Comparison of ENCODE assay signal across 7 cellular contexts in genomic region chr11:88338223-88338661, GRCh38. TPM values are rescaled to one million over a fixed set of nuclear protein-coding genes. Genes with fewer than 3 reads are reported as not detected.
DNase-seq lines count a peak whose midpoint lies in the region; ATAC-seq and TF ChIP-seq lines count a peak whose summit lies in the region.

No MANE protein-coding gene starts in this region.

- H3K9ac ChIP-seq in neuronal stem cell (ENCODE audit: low read depth, low read length, poor library complexity): no peak overlapping the region

- no peak overlapping the region for H3K23ac ChIP-seq in neuronal stem cell (ENCODE audit: low read depth, low read length, poor library complexity)

- intact Hi-C loops in OCI-LY7 (cut with micrococcal nuclease; ENCODE audit: unreplicated experiment): loop anchor here (5.0 to 10.0 kb wide), 5 partner anchors 504 to 1301 kb away; partner anchors contain the start of gene TMEM135

- TF ChIP-seq CTCF in OCI-LY7 (conservative IDR thresholded peaks at IDR 0.05; ENCODE audit: low read length) (no peak), foreskin keratinocyte (conservative IDR thresholded peaks at IDR 0.05) (no peak)

- POLR2A ChIA-PET in OCI-LY7 (lab: Charles Lee): interaction anchor here (0.6 to 4.1 kb wide), 4 partner anchors 8 to 508 kb away, joined by 3 to 25 read pairs (median 8); no protein-coding TSS in a partner anchor

- H3K79me1 ChIP-seq in neuronal stem cell (ENCODE audit: low read depth, low read length): no peaks in the 10 kb centered on the region

- H4K8ac ChIP-seq in neuronal stem cell (ENCODE audit: low read depth, low read length): no peak overlapping the region

- H4K91ac ChIP-seq in neuronal stem cell (ENCODE audit: low read depth, low read length, poor library complexity): no peak overlapping the region

- H3K36me3 ChIP-seq in OCI-LY7 (ENCODE audit: insufficient read depth, low read length) (peaks cover 27% of the 10 kb centered on the region), neuronal stem cell (replicated peaks in 1 of 2; ENCODE audit: control insufficient read depth in 2 of 2, insufficient read depth in 2 of 2, low read length in 2 of 2) (peaks cover 0 to 20% of the 10 kb centered on the region in 2 donors)

- ATAC-seq in GM18519 (IDR thresholded peaks at IDR 0.05; ENCODE audit: low FRiP score, unreplicated experiment): peak; percentile 48
- peak; percentile 23 for ATAC-seq in HG03066 (IDR thresholded peaks at IDR 0.05; ENCODE audit: low read depth, unreplicated experiment)
- peak; percentile 74 for ATAC-seq in foreskin keratinocyte

- H3K27me3 ChIP-seq in foreskin keratinocyte (no peaks in the 10 kb centered on the region), neuronal stem cell (ENCODE audit: control insufficient read depth in 3 of 3, insufficient read depth in 3 of 3, low read depth in 1 of 3, low read length in 3 of 3) (no peaks in the 10 kb centered on the region)

- H2AK5ac ChIP-seq in neuronal stem cell (ENCODE audit: low read depth, low read length): no peak overlapping the region

- CTCF ChIA-PET in OCI-LY7 (lab: Charles Lee; ENCODE audit: unreplicated experiment): interaction anchor here (0.6 to 1.2 kb wide), 3 partner anchors 9 to 861 kb away, joined by 3 to 4 read pairs (median 3); no protein-coding TSS in a partner anchor

- H2BK120ac ChIP-seq in neuronal stem cell (ENCODE audit: low read depth, low read length): no peak overlapping the region

- H3K79me2 ChIP-seq in OCI-LY7 (ENCODE audit: insufficient read depth, low read depth, low read length): peaks cover 42% of the 10 kb centered on the region

- no peak overlapping the region for H3K14ac ChIP-seq in neuronal stem cell (ENCODE audit: low read length)

- peak overlapping the region; percentile 92 for H3K4me3 ChIP-seq in OCI-LY7 (ENCODE audit: low read depth, low read length, poor library complexity, severe bottlenecking)
- H3K4me3 ChIP-seq in neuronal stem cell (ENCODE audit: low read length in 2 of 2): peak overlapping the region; percentile 62 to 85

- no peak overlapping the region for H2BK12ac ChIP-seq in neuronal stem cell (ENCODE audit: low read length)

- TSS peak; percentile 84 for BruUV-seq in OCI-LY7 (replicated peaks; lab: Mats Ljungman, UMichigan)

- peaks cover 5% of the 10 kb centered on the region; the same call in 1 of the 2 replicates for H4K20me1 ChIP-seq in OCI-LY7 (ENCODE audit: insufficient read depth, low read length)

- no peak overlapping the region for H3K18ac ChIP-seq in neuronal stem cell (ENCODE audit: low read length)

- peak overlapping the region; percentile 82 for H3K27ac ChIP-seq in OCI-LY7 (ENCODE audit: low read depth, low read length, poor library complexity, severe bottlenecking)
- H3K27ac ChIP-seq in foreskin keratinocyte: peak overlapping the region; percentile 95
- no peak overlapping the region for H3K27ac ChIP-seq in neuronal stem cell (replicated peaks; ENCODE audit: low read length)

- H3K4ac ChIP-seq in neuronal stem cell (ENCODE audit: low read length): no peak overlapping the region

- H3K9me2 ChIP-seq in OCI-LY7 (ENCODE audit: insufficient read depth, low read length): no peaks in the 10 kb centered on the region

- H3K4me1 ChIP-seq in OCI-LY7 (ENCODE audit: insufficient read depth, low read length, poor library complexity, severe bottlenecking): peaks cover 34% of the 10 kb centered on the region
- peaks cover 34% of the 10 kb centered on the region for H3K4me1 ChIP-seq in foreskin keratinocyte
- peaks cover 2 to 3% of the 10 kb centered on the region in 2 donors for H3K4me1 ChIP-seq in neuronal stem cell (ENCODE audit: control insufficient read depth in 2 of 2, insufficient read depth in 1 of 2, low read depth in 1 of 2, low read length in 2 of 2)

- no peaks in the 10 kb centered on the region; the same call in 1 of the 2 replicates for H3K9me3 ChIP-seq in OCI-LY7 (ENCODE audit: low read length)
- H3K9me3 ChIP-seq in neuronal stem cell (replicated peaks in 1 of 2; ENCODE audit: control insufficient read depth in 2 of 2, insufficient read depth in 1 of 2, low read depth in 1 of 2, low read length in 2 of 2): no peaks in the 10 kb centered on the region

- DNase-seq in OCI-LY7 (ENCODE audit: low spot score): peak; percentile 72
- DNase-seq in activated T-cell treated with anti-CD3 and anti-CD28 coated beads, Interleukin-2, amount 50 U/mL, for 48 hours: peak; percentile 63 to 65
- peak; percentile 67 to 83 for DNase-seq in foreskin keratinocyte
- DNase-seq in neuronal stem cell (ENCODE audit: low spot score): no peak
- peak; percentile 60 for DNase-seq in ureter (ENCODE audit: low spot score)

- H2BK5ac ChIP-seq in neuronal stem cell (ENCODE audit: low read length): no peak overlapping the region

- peak overlapping the region; percentile 87 for H3K4me2 ChIP-seq in OCI-LY7 (ENCODE audit: low read length)
- peak overlapping the region; percentile 84 for H3K4me2 ChIP-seq in neuronal stem cell (ENCODE audit: insufficient read depth, low read length, poor library complexity, severe bottlenecking)

- peak overlapping the region; percentile 88 for H2AFZ ChIP-seq in OCI-LY7 (ENCODE audit: low read length)
- H2AFZ ChIP-seq in neuronal stem cell (ENCODE audit: low read length): peak overlapping the region; percentile 95

- no peak overlapping the region for H2BK15ac ChIP-seq in neuronal stem cell (ENCODE audit: low read length)

- WGBS in neuronal stem cell (ENCODE audit: extremely low coverage in 2 of 2, insufficient read length in 2 of 2, insufficient replicate concordance in 1 of 2), 2 donors: no CpG with 5 or more reads among the region's 8 CpGs

RNA-seq across cellular contexts. Expression of gene CTSC, which starts 0.7 kb away (rescaled TPM):
- total RNA-seq in OCI-LY7 (2014; rRNA removed; shearing (Covaris generic)): 60.5 and 78.2 TPM in 2 replicates
- total RNA-seq in OCI-LY7 (2022): 84.1 and 90.3 TPM in 2 replicates
- total RNA-seq in foreskin keratinocyte: 372 and 455 TPM in 2 replicates
- 355 and 470 TPM in 2 replicates for polyA plus RNA-seq in foreskin keratinocyte
- 63.6 TPM for polyA plus RNA-seq in neuronal stem cell (2013, experiment 1 of 2)
- 61.4 TPM for polyA plus RNA-seq in neuronal stem cell (2013, experiment 2 of 2)
- total RNA-seq in ureter: 122 TPM

Comparison
In these comparisons a context has a peak if more than half of its experiments do, and no peak if none do; other contexts are left out.
1. ATAC-seq: peak in every context shown above with its lines; median percentile 74 in foreskin keratinocyte; 48 in GM18519; 23 in HG03066.